Comparison of ENCODE assay signal across 3 cellular contexts in the genomic region with DNA sequence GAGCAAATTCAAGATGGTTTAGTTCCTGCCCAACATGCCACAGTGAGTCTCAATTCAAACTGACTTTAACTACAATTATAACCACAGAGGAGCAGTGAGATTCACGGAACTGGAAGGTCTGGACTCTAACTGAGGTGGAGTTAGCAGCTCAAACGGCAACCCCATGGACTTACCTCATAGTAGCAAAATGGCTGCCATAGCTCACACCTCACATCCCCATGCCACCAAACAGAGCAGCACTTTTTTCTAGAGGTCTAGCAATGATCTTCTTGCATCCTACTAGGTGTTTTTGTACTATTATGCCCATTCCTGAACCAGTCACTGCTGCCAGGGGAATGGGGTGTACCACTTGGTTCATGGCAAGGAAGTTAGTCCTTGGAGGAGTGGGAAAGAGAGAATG.
TF ChIP-seq lines count a peak whose summit lies in the region.

No MANE protein-coding gene starts in this region.

TF ChIP-seq in HEK293, 187 proteins besides CTCF, POLR2A, EP300 and RAD21:
- no peak for TF ChIP-seq ZNF600 (tag by site-specific recombination; IDR thresholded peaks at IDR 0.05)
- TF ChIP-seq ZNF266 (tag by site-specific recombination; IDR thresholded peaks at IDR 0.05; ENCODE audit: low read depth) = no peak
- TF ChIP-seq, protein P1, sequence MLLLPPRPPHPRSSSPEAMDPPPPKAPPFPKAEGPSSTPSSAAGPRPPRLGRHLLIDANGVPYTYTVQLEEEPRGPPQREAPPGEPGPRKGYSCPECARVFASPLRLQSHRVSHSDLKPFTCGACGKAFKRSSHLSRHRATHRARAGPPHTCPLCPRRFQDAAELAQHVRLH (tag by site-specific recombination; IDR thresholded peaks at IDR 0.05) = peak; percentile 71; the same call in 1 of the 2 replicates
- no peak for TF ChIP-seq ZNF585B (tag by site-specific recombination; IDR thresholded peaks at IDR 0.05)
- TF ChIP-seq ZNF311 (tag by site-specific recombination; IDR thresholded peaks at IDR 0.05; ENCODE audit: borderline replicate concordance) = no peak
- TF ChIP-seq, protein P2, sequence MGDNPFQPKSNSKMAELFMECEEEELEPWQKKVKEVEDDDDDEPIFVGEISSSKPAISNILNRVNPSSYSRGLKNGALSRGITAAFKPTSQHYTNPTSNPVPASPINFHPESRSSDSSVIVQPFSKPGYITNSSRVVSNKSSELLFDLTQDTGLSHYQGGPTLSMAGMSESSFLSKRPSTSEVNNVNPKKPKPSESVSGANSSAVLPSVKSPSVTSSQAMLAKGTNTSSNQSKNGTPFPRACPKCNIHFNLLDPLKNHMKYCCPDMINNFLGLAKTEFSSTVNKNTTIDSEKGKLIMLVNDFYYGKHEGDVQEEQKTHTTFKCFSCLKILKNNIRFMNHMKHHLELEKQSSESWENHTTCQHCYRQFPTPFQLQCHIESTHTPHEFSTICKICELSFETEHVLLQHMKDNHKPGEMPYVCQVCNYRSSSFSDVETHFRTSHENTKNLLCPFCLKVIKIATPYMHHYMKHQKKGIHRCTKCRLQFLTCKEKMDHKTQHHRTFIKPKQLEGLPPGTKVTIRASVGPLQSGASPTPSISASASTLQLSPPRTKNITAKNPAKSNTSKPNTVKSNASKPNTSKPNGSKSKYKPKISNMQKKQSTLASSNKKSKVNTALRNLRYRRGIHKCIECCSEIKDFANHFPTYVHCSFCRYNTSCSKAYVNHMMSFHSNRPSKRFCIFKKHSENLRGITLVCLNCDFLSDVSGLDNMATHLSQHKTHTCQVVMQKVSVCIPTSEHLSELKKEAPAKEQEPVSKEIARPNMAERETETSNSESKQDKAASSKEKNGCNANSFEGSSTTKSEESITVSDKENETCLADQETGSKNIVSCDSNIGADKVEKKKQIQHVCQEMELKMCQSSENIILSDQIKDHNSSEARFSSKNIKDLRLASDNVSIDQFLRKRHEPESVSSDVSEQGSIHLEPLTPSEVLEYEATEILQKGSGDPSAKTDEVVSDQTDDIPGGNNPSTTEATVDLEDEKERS (tag by site-specific recombination; IDR thresholded peaks at IDR 0.05) = peak; percentile 50; the same call in 1 of the 2 replicates
- TF ChIP-seq, protein P3, sequence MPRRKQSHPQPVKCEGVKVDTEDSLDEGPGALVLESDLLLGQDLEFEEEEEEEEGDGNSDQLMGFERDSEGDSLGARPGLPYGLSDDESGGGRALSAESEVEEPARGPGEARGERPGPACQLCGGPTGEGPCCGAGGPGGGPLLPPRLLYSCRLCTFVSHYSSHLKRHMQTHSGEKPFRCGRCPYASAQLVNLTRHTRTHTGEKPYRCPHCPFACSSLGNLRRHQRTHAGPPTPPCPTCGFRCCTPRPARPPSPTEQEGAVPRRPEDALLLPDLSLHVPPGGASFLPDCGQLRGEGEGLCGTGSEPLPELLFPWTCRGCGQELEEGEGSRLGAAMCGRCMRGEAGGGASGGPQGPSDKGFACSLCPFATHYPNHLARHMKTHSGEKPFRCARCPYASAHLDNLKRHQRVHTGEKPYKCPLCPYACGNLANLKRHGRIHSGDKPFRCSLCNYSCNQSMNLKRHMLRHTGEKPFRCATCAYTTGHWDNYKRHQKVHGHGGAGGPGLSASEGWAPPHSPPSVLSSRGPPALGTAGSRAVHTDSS (tag by site-specific recombination; IDR thresholded peaks at IDR 0.05) = no peak
- TF ChIP-seq ZBTB8A (tag by site-specific recombination; IDR thresholded peaks at IDR 0.05) = no peak
- no peak for TF ChIP-seq ZNF529 (tag by site-specific recombination; IDR thresholded peaks at IDR 0.05; ENCODE audit: insufficient replicate concordance)
- no peak for TF ChIP-seq ZNF19 (tag by site-specific recombination; IDR thresholded peaks at IDR 0.05; ENCODE audit: low read depth)
- no peak for TF ChIP-seq ZNF76 (tag by site-specific recombination; IDR thresholded peaks at IDR 0.05; ENCODE audit: borderline replicate concordance, low read depth)
- TF ChIP-seq ZBTB7A (tag by site-specific recombination; IDR thresholded peaks at IDR 0.05; ENCODE audit: low read depth) = no peak

TF ChIP-seq in K562, 482 proteins besides CTCF, POLR2A, EP300 and RAD21:
- TF ChIP-seq ASH1L (IDR thresholded peaks at IDR 0.05; ENCODE audit: borderline replicate concordance, low read depth, partially characterized antibody) = no peak
- peak; percentile 63 for TF ChIP-seq RBM25 (IDR thresholded peaks at IDR 0.05; ENCODE audit: low read depth, low read length, severe bottlenecking)

TF ChIP-seq in H1, 55 proteins besides CTCF, POLR2A, EP300 and RAD21:
- TF ChIP-seq KDM1A (IDR thresholded peaks at IDR 0.05; ENCODE audit: borderline replicate concordance, low read length) (0 out of 2 replicates have a peak, but pooled peaks have one; percentile 12), CHD1 (IDR thresholded peaks at IDR 0.05; ENCODE audit: low read depth, low read length) (no peak)
